In genomic region chr17:80275857-80276256, GRCh38 we compare ENCODE assay signal across 2 cellular contexts.
A peak's percentile ranks its signal among the peaks of the same experiment; 100 is the strongest.
TF ChIP-seq lines count a peak whose summit lies in the region.
"Not testable (repeated sequence)": the region's sequence is repeated elsewhere in the genome, so short reads cannot be mapped to it uniquely, and the experiment has no call there.

No MANE protein-coding gene starts in this region.

TF ChIP-seq in K562, 482 proteins besides CTCF, POLR2A, EP300 and RAD21:
- TF ChIP-seq NFIC (IDR thresholded peaks at IDR 0.05) (peak; percentile 96), NFIX (CRISPR knock-in tag; IDR thresholded peaks at IDR 0.05; ENCODE audit: low read depth) (peak; percentile 87)

TF ChIP-seq in HepG2, 621 proteins besides CTCF, POLR2A, EP300 and RAD21:
- TF ChIP-seq LCORL (IDR thresholded peaks at IDR 0.05): peak; percentile 94
- TF ChIP-seq LCORL (CRISPR knock-in tag; IDR thresholded peaks at IDR 0.05): not testable (repeated sequence)
